ENCODE assay signal across 27 cellular contexts in genomic region chr16:67016143-67016542, GRCh38. TPM values are rescaled to one million over a fixed set of nuclear protein-coding genes. Genes with fewer than 3 reads are reported as not detected.
DNase-seq lines count a peak whose midpoint lies in the region; ATAC-seq, FAIRE-seq and TF ChIP-seq lines count a peak whose summit lies in the region.
"Had no signal": no experiment of that assay in that cellular context is flagged by ENCODE, and none has a peak within 500 bp of the region (broad histone marks: within the 10 kb centered on the region; RNA-seq: fewer than 3 reads in every experiment).

No MANE protein-coding gene starts in this region.

- no peak overlapping the region for H3K4me2 ChIP-seq in BLaER1

- no TSS peak for BruUV-seq in A673 (replicated peaks; lab: Mats Ljungman, UMichigan)

- H3K36me3 ChIP-seq in A673 (ENCODE audit: insufficient read depth, low read length, poor library complexity, severe bottlenecking), result no peaks in the 10 kb centered on the region
- H3K36me3 ChIP-seq in BLaER1, result no peaks in the 10 kb centered on the region
- no peaks in the 10 kb centered on the region for H3K36me3 ChIP-seq in small intestine (ENCODE audit: control insufficient read depth in 2 of 2, insufficient read depth in 2 of 2, low read length in 2 of 2)
- no peaks in the 10 kb centered on the region for H3K36me3 ChIP-seq in kidney (ENCODE audit: control insufficient read depth in 1 of 2, insufficient read depth in 2 of 2, low read length in 2 of 2)
- H3K36me3 ChIP-seq: esophagus squamous epithelium, tibial nerve had no signal

- TF ChIP-seq CTCF in A673 (conservative IDR thresholded peaks at IDR 0.05; ENCODE audit: low read depth, low read length), result no peak
- TF ChIP-seq CTCF in neural crest cell (conservative IDR thresholded peaks at IDR 0.05), result no peak
- no peak for TF ChIP-seq CTCF in kidney (IDR thresholded peaks at IDR 0.05; ENCODE audit: borderline replicate concordance, extremely low read depth, insufficient read depth)

- no peaks in the 10 kb centered on the region for H4K20me1 ChIP-seq in BLaER1

- peaks cover 19% of the 10 kb centered on the region for H3K4me1 ChIP-seq in A673 (ENCODE audit: insufficient read depth, low read length, poor library complexity, severe bottlenecking)
- peaks cover 49% of the 10 kb centered on the region for H3K4me1 ChIP-seq in BLaER1
- no peaks in the 10 kb centered on the region for H3K4me1 ChIP-seq in small intestine (ENCODE audit: control insufficient read depth in 2 of 2, insufficient read depth in 1 of 2, low read depth in 1 of 2, low read length in 1 of 2)
- H3K4me1 ChIP-seq in kidney (ENCODE audit: control insufficient read depth in 1 of 2, insufficient read depth in 1 of 2, low read depth in 1 of 2, low read length in 2 of 2), result peaks cover 0 to 8% of the 10 kb centered on the region in 2 donors

- DNase-seq in A673 (ENCODE audit: low spot score), result no peak
- no peak for DNase-seq in neural crest cell (ENCODE audit: low read depth, low spot score)
- DNase-seq in small intestine, result no peak
- DNase-seq in kidney, result no peak
- DNase-seq: activated CD4-positive, CD25-positive, alpha-beta regulatory T cell treated with anti-CD3 and anti-CD28 coated beads, Interleukin-2, amount 50 U/mL, for 72 hours; activated T-cell treated with anti-CD3 and anti-CD28 coated beads for 4 hours; AML-193; cerebellar nuclear complex; DND-41; effector memory CD4-positive, alpha-beta T cell; esophagus squamous epithelium; Karpas-422; naive thymus-derived CD8-positive, alpha-beta T cell; NCI-H1105; NCI-H2107; NCI-H510A; stimulated activated naive CD8-positive, alpha-beta T cell treated with anti-CD3 and anti-CD28 coated beads, Interleukin-15, Interleukin-2, amounts not matched to agents 100 U/mL and 50 U/mL, for 24 hours; T1000 had no signal

- H3K9ac ChIP-seq in BLaER1 (no peak overlapping the region), kidney (ENCODE audit: low read length in 2 of 2) (no peak overlapping the region)

- no peak overlapping the region for H3K4me3 Mint-ChIP-seq in activated T-helper 17 cell treated with anti-CD3 and anti-CD28 coated beads, Interleukin-2, amount 50 U/mL, for 72 hours
- H3K4me3 Mint-ChIP-seq in neural crest cell, result peak overlapping the region; percentile 41
- H3K4me3 Mint-ChIP-seq: memory B cell; naive thymus-derived CD8-positive, alpha-beta T cell had no signal

- H3K4me3 ChIP-seq in A673 (ENCODE audit: low read depth, low read length, poor library complexity, severe bottlenecking) (no peak overlapping the region), BLaER1 (no peak overlapping the region), small intestine (ENCODE audit: low read depth in 1 of 2, low read length in 2 of 2) (no peak overlapping the region), kidney (ENCODE audit: low read length in 2 of 2) (no peak overlapping the region)
- H3K4me3 ChIP-seq: esophagus squamous epithelium, SK-N-MC, tibial nerve had no signal

- no peaks in the 10 kb centered on the region for H3K27me3 ChIP-seq in A673 (replicated peaks; ENCODE audit: insufficient read depth, low read depth, low read length, poor library complexity)
- no peaks in the 10 kb centered on the region for H3K27me3 ChIP-seq in BLaER1
- peaks cover 0 to 2% of the 10 kb centered on the region in 2 donors for H3K27me3 ChIP-seq in small intestine (ENCODE audit: control insufficient read depth in 2 of 2, insufficient read depth in 2 of 2, low read length in 2 of 2)
- H3K27me3 ChIP-seq: tibial nerve had no signal

- peak overlapping the region; percentile 32 for H3K27ac Mint-ChIP-seq in activated T-helper 17 cell treated with anti-CD3 and anti-CD28 coated beads, Interleukin-2, amount 50 U/mL, for 72 hours
- H3K27ac Mint-ChIP-seq in neural crest cell (ENCODE audit: unreplicated experiment), result peak overlapping the region; percentile 84
- H3K27ac Mint-ChIP-seq: memory B cell had no signal

- H3K9me3 Mint-ChIP-seq in activated T-helper 17 cell treated with anti-CD3 and anti-CD28 coated beads, Interleukin-2, amount 50 U/mL, for 72 hours, result no peaks in the 10 kb centered on the region
- no peaks in the 10 kb centered on the region for H3K9me3 Mint-ChIP-seq in neural crest cell
- H3K9me3 Mint-ChIP-seq: activated naive CD4-positive, alpha-beta T cell treated with anti-CD3 and anti-CD28 coated beads, Interleukin-2, amount 50 U/mL, for 72 hours; memory B cell; naive thymus-derived CD8-positive, alpha-beta T cell had no signal

- peaks cover 5% of the 10 kb centered on the region for H3K36me3 Mint-ChIP-seq in activated T-helper 17 cell treated with anti-CD3 and anti-CD28 coated beads, Interleukin-2, amount 50 U/mL, for 72 hours (ENCODE audit: low read depth)
- H3K36me3 Mint-ChIP-seq in neural crest cell (ENCODE audit: low read depth), result no peaks in the 10 kb centered on the region
- H3K36me3 Mint-ChIP-seq: activated naive CD4-positive, alpha-beta T cell treated with anti-CD3 and anti-CD28 coated beads, Interleukin-2, amount 50 U/mL, for 72 hours; memory B cell; naive thymus-derived CD8-positive, alpha-beta T cell had no signal

- POLR2A ChIA-PET in A673 (lab: Charles Lee; ENCODE audit: low non-redundant PET), result no interaction called here

- H3K9me3 ChIP-seq in A673 (ENCODE audit: low read depth, low read length, poor library complexity, severe bottlenecking), result no peaks in the 10 kb centered on the region
- no peaks in the 10 kb centered on the region for H3K9me3 ChIP-seq in BLaER1
- no peaks in the 10 kb centered on the region for H3K9me3 ChIP-seq in small intestine (ENCODE audit: control insufficient read depth, low read depth)
- no peaks in the 10 kb centered on the region for H3K9me3 ChIP-seq in kidney (ENCODE audit: control insufficient read depth in 1 of 2, low read length in 2 of 2)
- H3K9me3 ChIP-seq: esophagus squamous epithelium, tibial nerve had no signal

- CTCF ChIA-PET in A673 (lab: Charles Lee), result interaction anchor here (0.8 kb wide), 1 partner anchor 15 kb away, joined by 6 read pairs; no protein-coding TSS in a partner anchor

- H3K27ac ChIP-seq in A673 (ENCODE audit: low read depth, low read length, poor library complexity, severe bottlenecking) (peak overlapping the region; percentile 50), BLaER1 (0 out of 2 replicates have a peak overlapping the region, but pooled peaks have one; percentile 30), small intestine (ENCODE audit: low read depth in 1 of 2, low read length in 1 of 2) (no peak overlapping the region), kidney (ENCODE audit: low read depth in 2 of 2, low read length in 2 of 2) (no peak overlapping the region)
- H3K27ac ChIP-seq: esophagus squamous epithelium, SK-N-MC, tibial nerve had no signal

- no peaks in the 10 kb centered on the region for H3K27me3 Mint-ChIP-seq in activated T-helper 17 cell treated with anti-CD3 and anti-CD28 coated beads, Interleukin-2, amount 50 U/mL, for 72 hours
- peaks cover 33% of the 10 kb centered on the region for H3K27me3 Mint-ChIP-seq in neural crest cell (ENCODE audit: low read depth)

- intact Hi-C loops in A673 (cut with micrococcal nuclease; ENCODE audit: unreplicated experiment), result no loop called here
- intact Hi-C loops in kidney (cut with DNase I), result no loop called here

- ATAC-seq in activated T-helper 17 cell treated with anti-CD3 and anti-CD28 coated beads, Interleukin-2, amount 50 U/mL, for 72 hours (replicated peaks), result no peak
- ATAC-seq in GM18907 (IDR thresholded peaks at IDR 0.05; ENCODE audit: unreplicated experiment), result no peak
- ATAC-seq: activated naive CD4-positive, alpha-beta T cell treated with anti-CD3 and anti-CD28 coated beads, Interleukin-2, amount 50 U/mL, for 72 hours; HCT116; naive thymus-derived CD8-positive, alpha-beta T cell; stimulated activated naive CD8-positive, alpha-beta T cell treated with anti-CD3 and anti-CD28 coated beads, Interleukin-15, Interleukin-2, amounts not matched to agents 100 U/mL and 50 U/mL, for 24 hours had no signal

- FAIRE-seq in small intestine (lab: Jason Lieb, UNC) (no peak), kidney (lab: Jason Lieb, UNC) (no peak)

- H3K4me1 Mint-ChIP-seq in activated T-helper 17 cell treated with anti-CD3 and anti-CD28 coated beads, Interleukin-2, amount 50 U/mL, for 72 hours, result peaks cover 7% of the 10 kb centered on the region
- H3K4me1 Mint-ChIP-seq in neural crest cell, result peaks cover 6% of the 10 kb centered on the region

RNA-seq across cellular contexts. Expression of gene CBFB, which starts 12.8 kb away (rescaled TPM):
- total RNA-seq in A673 (2021) (173 and 185 TPM in 2 replicates), neural crest cell (106 TPM in 2 replicates), kidney (57.3 TPM)
- 100 to 1,000 TPM; 115 to 214 TPM for total RNA-seq in activated T-helper 17 cell treated with anti-CD3 and anti-CD28 coated beads, Interleukin-2, amount 50 U/mL, for 72 hours
- polyA plus RNA-seq in small intestine (10 to 100 TPM in 1 of 3 donors, 1 to 10 TPM in 2; 5.4 to 13.4 (median 8.1) TPM), kidney (ENCODE audit: insufficient read depth, low read depth, low replicate concordance) (9.7 TPM)

RNA-seq across cellular contexts. Expression of gene CES4A, which starts 27.8 kb away (rescaled TPM):
- 0.15 TPM in 1 of 2 replicates, not detected in the other for total RNA-seq in A673 (2021)
- 10 to 100 TPM; 18.3 to 43.5 TPM for total RNA-seq in activated T-helper 17 cell treated with anti-CD3 and anti-CD28 coated beads, Interleukin-2, amount 50 U/mL, for 72 hours
- 1.8 TPM in 2 replicates for total RNA-seq in neural crest cell
- polyA plus RNA-seq in small intestine, result 10 to 100 TPM in 1 of 3 donors, 1 to 10 TPM in 2; 4.8 to 15.9 (median 5.1) TPM
- total RNA-seq in kidney, result 31.7 TPM
- polyA plus RNA-seq in kidney (ENCODE audit: insufficient read depth, low read depth, low replicate concordance), result 14.9 TPM

RNA-seq across cellular contexts. Expression of gene CES3, which starts 55.1 kb away (rescaled TPM):
- total RNA-seq in A673 (2021) (3.0 and 3.9 TPM in 2 replicates), neural crest cell (2.4 and 3.2 TPM in 2 replicates), kidney (2.1 TPM)
- 1 to 10 TPM; 2.6 to 4.2 TPM for total RNA-seq in activated T-helper 17 cell treated with anti-CD3 and anti-CD28 coated beads, Interleukin-2, amount 50 U/mL, for 72 hours
- polyA plus RNA-seq in small intestine (10 to 100 TPM; 14.6 to 36.0 (median 28.1) TPM), kidney (ENCODE audit: insufficient read depth, low read depth, low replicate concordance) (7.8 TPM)
- total RNA-seq: RPMI7951 had no signal
- polyA plus RNA-seq: naive thymus-derived CD8-positive, alpha-beta T cell had no signal

Comparison
In these comparisons a context has a peak if more than half of its experiments do, and no peak if none do; other contexts are left out.
1. H3K27ac ChIP-seq: peak in A673 (single experiment) and BLaER1 (single experiment); none in small intestine (0 of 2) and kidney (0 of 2).